11 cellular contexts compared by ENCODE assay signal in the genomic region with DNA sequence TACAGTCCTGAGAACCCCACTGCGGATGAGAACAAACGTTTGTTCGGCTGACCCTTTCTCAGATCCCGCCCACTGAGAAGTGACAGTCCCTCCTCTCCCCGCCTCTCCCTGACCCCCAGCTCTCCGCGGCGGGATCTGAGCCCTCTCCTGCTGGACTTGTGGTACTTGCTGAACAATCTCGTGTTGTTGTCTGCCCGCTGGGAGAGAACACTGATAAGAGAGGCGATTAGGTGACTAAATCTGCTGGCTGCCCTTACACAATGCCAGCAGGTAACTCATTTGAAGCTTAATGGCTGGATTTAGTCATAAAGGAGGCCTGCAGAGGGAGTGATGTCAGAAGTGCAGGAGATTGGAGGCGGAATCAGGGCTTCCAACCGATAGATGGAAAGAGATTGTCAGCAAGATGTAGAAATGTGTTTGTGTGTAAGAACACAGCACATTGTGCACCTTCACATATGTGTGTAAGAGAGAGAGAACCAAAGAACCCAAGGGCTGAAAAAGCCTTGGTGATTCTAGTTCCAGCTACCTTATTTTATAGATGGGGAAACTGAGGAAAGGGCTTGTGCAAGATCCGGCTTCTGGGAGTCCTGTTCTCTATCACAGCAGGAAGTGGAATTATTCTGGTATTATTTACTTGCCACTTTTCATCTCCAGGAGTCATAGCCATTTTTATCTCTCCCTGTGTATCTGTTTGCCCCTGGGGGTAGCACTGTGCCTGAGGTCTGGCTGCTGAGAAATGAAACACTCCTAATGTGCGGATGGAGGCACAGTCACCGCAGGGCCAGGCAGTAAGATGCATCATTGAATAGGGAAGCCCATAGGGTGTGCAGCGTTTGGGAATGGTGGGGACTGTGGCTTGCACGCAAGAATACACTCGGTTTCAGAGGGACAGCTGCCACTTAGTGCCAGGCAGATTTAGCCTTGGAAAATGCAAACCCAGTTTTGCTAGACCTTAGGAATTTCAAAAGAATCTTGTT.
A peak's percentile ranks its signal among the peaks of the same experiment; 100 is the strongest.
DNase-seq lines count a peak whose midpoint lies in the region; TF ChIP-seq lines count a peak whose summit lies in the region.
"Had no signal": no experiment of that assay in that cellular context is flagged by ENCODE, and none has a peak within 500 bp of the region (broad histone marks: within the 10 kb centered on the region; RNA-seq: fewer than 3 reads in every experiment).

No MANE protein-coding gene starts in this region.

- peak overlapping the region; percentile 19 for H3K4me2 ChIP-seq in neuronal stem cell (ENCODE audit: insufficient read depth, low read length, poor library complexity, severe bottlenecking)

- H4K91ac ChIP-seq in neuronal stem cell (ENCODE audit: low read depth, low read length, poor library complexity), result no peak overlapping the region

- H3K4ac ChIP-seq in neuronal stem cell (ENCODE audit: low read length), result no peak overlapping the region

- H2AK5ac ChIP-seq in neuronal stem cell (ENCODE audit: low read depth, low read length), result no peak overlapping the region

- H4K8ac ChIP-seq in neuronal stem cell (ENCODE audit: low read depth, low read length), result no peak overlapping the region

- no peak overlapping the region for H2BK120ac ChIP-seq in neuronal stem cell (ENCODE audit: low read depth, low read length)

- no CpG with 5 or more reads among the region's 19 CpGs for WGBS in neuronal stem cell (ENCODE audit: extremely low coverage in 2 of 2, insufficient read length in 2 of 2, insufficient replicate concordance in 1 of 2), 2 donors

- intact Hi-C loops in posterior vena cava (cut with DNase I), result loop anchor here in 1 of 2 donors (5.0 kb wide), 1 partner anchor 1312 kb away; no protein-coding TSS in a partner anchor

- no peak overlapping the region for H2BK12ac ChIP-seq in neuronal stem cell (ENCODE audit: low read length)

- H3K4me1 ChIP-seq in neuronal stem cell (ENCODE audit: control insufficient read depth in 2 of 2, insufficient read depth in 1 of 2, low read depth in 1 of 2, low read length in 2 of 2), result peaks cover 0 to 10% of the 10 kb centered on the region in 2 donors

- no peak for TF ChIP-seq CTCF in fibroblast of the aortic adventitia (IDR thresholded peaks at IDR 0.05; ENCODE audit: insufficient read depth, low read length)

- peaks cover 0 to 5% (median 2%) of the 10 kb centered on the region in 3 experiments for H3K27me3 ChIP-seq in neuronal stem cell (ENCODE audit: control insufficient read depth in 3 of 3, insufficient read depth in 3 of 3, low read depth in 1 of 3, low read length in 3 of 3)

- DNase-seq in Daoy (ENCODE audit: low read depth) (peak; percentile 73), NCI-H748 (lab: John Stamatoyannopoulos, UW; ENCODE audit: unreplicated experiment) (peak; percentile 73), fibroblast of the aortic adventitia (ENCODE audit: low read depth) (peak; percentile 4), neuronal stem cell (ENCODE audit: low spot score) (peak; percentile 57), occipital lobe (lab: John Stamatoyannopoulos, UW) (no peak), posterior vena cava (ENCODE audit: low spot score) (no peak), RPMI8226 (no peak)
- DNase-seq in stimulated activated CD8-positive, alpha-beta memory T cell treated with anti-CD3 and anti-CD28 coated beads, Interleukin-4, amount 100 ng/mL, for 48 hours, result no peak
- DNase-seq: activated naive CD4-positive, alpha-beta T cell treated with anti-CD3 and anti-CD28 coated beads, Interleukin-2, amount 50 U/mL, for 16 hours; Karpas-422; left cardiac atrium had no signal

- no peak overlapping the region for H2BK15ac ChIP-seq in neuronal stem cell (ENCODE audit: low read length)

- no peak overlapping the region for H3K4me3 ChIP-seq in fibroblast of the aortic adventitia (ENCODE audit: low read depth, low read length)
- no peak overlapping the region for H3K4me3 ChIP-seq in neuronal stem cell (ENCODE audit: low read length in 2 of 2)

- no peaks in the 10 kb centered on the region for H3K36me3 ChIP-seq in neuronal stem cell (replicated peaks in 1 of 2; ENCODE audit: control insufficient read depth in 2 of 2, insufficient read depth in 2 of 2, low read length in 2 of 2)

- no peaks in the 10 kb centered on the region for H3K9me3 ChIP-seq in neuronal stem cell (replicated peaks in 1 of 2; ENCODE audit: control insufficient read depth in 2 of 2, insufficient read depth in 1 of 2, low read depth in 1 of 2, low read length in 2 of 2)

- no peaks in the 10 kb centered on the region for H3K79me1 ChIP-seq in neuronal stem cell (ENCODE audit: low read depth, low read length)

- peak overlapping the region; percentile 35 for H2AFZ ChIP-seq in neuronal stem cell (ENCODE audit: low read length)

- H3K9ac ChIP-seq in neuronal stem cell (ENCODE audit: low read depth, low read length, poor library complexity), result no peak overlapping the region

- H3K23ac ChIP-seq in neuronal stem cell (ENCODE audit: low read depth, low read length, poor library complexity), result no peak overlapping the region

- no peak overlapping the region for H3K14ac ChIP-seq in neuronal stem cell (ENCODE audit: low read length)

- H2BK5ac ChIP-seq in neuronal stem cell (ENCODE audit: low read length), result no peak overlapping the region

- H3K18ac ChIP-seq in neuronal stem cell (ENCODE audit: low read length), result peak overlapping the region; percentile 36

- no peak overlapping the region for H3K27ac ChIP-seq in neuronal stem cell (replicated peaks; ENCODE audit: low read length)

Comparison
In these comparisons a context has a peak if more than half of its experiments do, and no peak if none do; other contexts are left out.
1. DNase-seq: peak in Daoy (single experiment), NCI-H748 (single experiment), fibroblast of the aortic adventitia (single experiment) and neuronal stem cell (single experiment); none in occipital lobe (single experiment), posterior vena cava (single experiment), stimulated activated CD8-positive, alpha-beta memory T cell treated with anti-CD3 and anti-CD28 coated beads, Interleukin-4, amount 100 ng/mL, for 48 hours (single experiment) and RPMI8226 (single experiment).